ENCODE assay signal across 15 cellular contexts in genomic region chr2:33123216-33123615, GRCh38.
DNase-seq lines count a peak whose midpoint lies in the region; ATAC-seq and TF ChIP-seq lines count a peak whose summit lies in the region.
"Had no signal": no experiment of that assay in that cellular context is flagged by ENCODE, and none has a peak within 500 bp of the region (broad histone marks: within the 10 kb centered on the region; RNA-seq: fewer than 3 reads in every experiment).

No MANE protein-coding gene starts in this region.

- H3K79me2 ChIP-seq in mammary epithelial cell (ENCODE audit: insufficient read depth, low read length): no peaks in the 10 kb centered on the region

- peak; percentile 27; the same call in 1 of the 3 replicates for ATAC-seq in RWPE2 (ENCODE audit: low read depth)
- no peak for ATAC-seq in GM21737 (IDR thresholded peaks at IDR 0.05; ENCODE audit: unreplicated experiment)
- ATAC-seq: Panc1 had no signal

- H3K4me1 ChIP-seq in RWPE2 (ENCODE audit: insufficient read depth, poor library complexity, severe bottlenecking) (no peaks in the 10 kb centered on the region), mammary epithelial cell (ENCODE audit: insufficient read depth, low read length) (peaks cover 21% of the 10 kb centered on the region), tibial artery (peaks cover 0 to 45% (median 12%) of the 10 kb centered on the region in 4 donors)
- H3K4me1 ChIP-seq: HAP-1 had no signal

- H3K36me3 ChIP-seq in RWPE2 (ENCODE audit: low read depth) (no peaks in the 10 kb centered on the region), mammary epithelial cell (ENCODE audit: insufficient read depth, low read length) (no peaks in the 10 kb centered on the region), tibial artery (no peaks in the 10 kb centered on the region)
- H3K36me3 ChIP-seq: HAP-1 had no signal

- H2AFZ ChIP-seq in mammary epithelial cell (ENCODE audit: low read depth, low read length): peak overlapping the region; percentile 14

- H3K4me2 ChIP-seq in mammary epithelial cell (ENCODE audit: insufficient read depth, low read depth, low read length): no peak overlapping the region

- H3K27me3 ChIP-seq in RWPE2 (ENCODE audit: insufficient read depth, poor library complexity, severe bottlenecking) (no peaks in the 10 kb centered on the region), mammary epithelial cell (ENCODE audit: insufficient read depth, low read length) (no peaks in the 10 kb centered on the region), tibial artery (no peaks in the 10 kb centered on the region)

- H3K27ac ChIP-seq in RWPE2 (ENCODE audit: poor library complexity, severe bottlenecking) (no peak overlapping the region), mammary epithelial cell (ENCODE audit: insufficient read depth, low read depth, low read length) (peak overlapping the region; percentile 2), tibial artery (peak overlapping the region; percentile 21 to 23)
- H3K27ac ChIP-seq: SK-N-MC had no signal

- intact Hi-C loops in mammary epithelial cell (cut with micrococcal nuclease) (no loop called here), tibial artery (cut with DNase I; ENCODE audit: low total_unique reads) (no loop called here)

- H3K9me3 ChIP-seq in RWPE2 (ENCODE audit: severe bottlenecking) (no peaks in the 10 kb centered on the region), mammary epithelial cell (replicated peaks; ENCODE audit: insufficient read depth, low read length) (no peaks in the 10 kb centered on the region), tibial artery (no peaks in the 10 kb centered on the region)
- H3K9me3 ChIP-seq: HAP-1 had no signal

- CTCF ChIA-PET in mammary epithelial cell (lab: Charles Lee; ENCODE audit: low non-redundant PET): no interaction called here

- TF ChIP-seq CTCF in RWPE2 (IDR thresholded peaks at IDR 0.05; ENCODE audit: poor library complexity, severe bottlenecking) (no peak), mammary epithelial cell (conservative IDR thresholded peaks at IDR 0.05 in 1 of 2, IDR thresholded peaks at IDR 0.05 in 1 of 2; ENCODE audit: extremely low read depth in 1 of 2, insufficient read depth in 1 of 2, low read depth in 1 of 2, low read length in 2 of 2) (no peak), tibial artery (IDR thresholded peaks at IDR 0.05) (no peak)

- dilution Hi-C loops in mammary epithelial cell (cut with HindIII; ENCODE audit: low sequenced_read_pairs): loop anchor here (5.0 kb wide), 1 partner anchor 36 kb away; no protein-coding TSS in a partner anchor

- H3K4me3 ChIP-seq in RWPE2 (ENCODE audit: severe bottlenecking) (no peak overlapping the region), mammary epithelial cell (replicated peaks in 1 of 3; ENCODE audit: insufficient read depth in 1 of 3, low read depth in 2 of 3, low read length in 3 of 3) (no peak overlapping the region), tibial artery (no peak overlapping the region)
- H3K4me3 ChIP-seq: HAP-1, SK-N-MC had no signal

- no peak overlapping the region for H3K9ac ChIP-seq in mammary epithelial cell (ENCODE audit: insufficient read depth, low read length)

- in situ Hi-C loops in mammary epithelial cell (cut with MboI; ENCODE audit: low sequenced_read_pairs in 2 of 2): no loop called here

- no TSS peak for BruUV-seq in mammary epithelial cell (replicated peaks; lab: Mats Ljungman, UMichigan)

- no peak for DNase-seq in RWPE2 (ENCODE audit: low spot score)
- peak; percentile 86 for DNase-seq in mammary epithelial cell
- peak; percentile 52 for DNase-seq in iris pigment epithelial cell (ENCODE audit: low read depth)
- no peak for DNase-seq in tibial artery
- no peak for DNase-seq in foreskin melanocyte
- DNase-seq in dermis blood vessel endothelial cell: no peak
- DNase-seq: CD4-positive, CD25-positive, alpha-beta regulatory T cell; NCI-H1436; NCI-H2029 treated with DMSO at 0.1 percent for 48 hours; NCI-H510A treated with DMSO at 0.1 percent for 48 hours; Right ventricle myocardium superior had no signal

- no peaks in the 10 kb centered on the region for H4K20me1 ChIP-seq in mammary epithelial cell (ENCODE audit: insufficient read depth, low read length)

Comparison
In these comparisons a context has a peak if more than half of its experiments do, and no peak if none do; other contexts are left out.
1. DNase-seq: peak in mammary epithelial cell (single experiment) and iris pigment epithelial cell (single experiment); none in RWPE2 (single experiment), tibial artery (0 of 2), foreskin melanocyte (single experiment) and dermis blood vessel endothelial cell (single experiment).